In genomic region chr10:111990734-111991133, GRCh38 we compare ENCODE assay signal across 20 cellular contexts.
DNase-seq lines count a peak whose midpoint lies in the region; ATAC-seq and TF ChIP-seq lines count a peak whose summit lies in the region.
"Had no signal": no experiment of that assay in that cellular context is flagged by ENCODE, and none has a peak within 500 bp of the region (broad histone marks: within the 10 kb centered on the region; RNA-seq: fewer than 3 reads in every experiment).

No MANE protein-coding gene starts in this region.

- peaks cover 12% of the 10 kb centered on the region for H3K27me3 Mint-ChIP-seq in nephron (ENCODE audit: low read depth)

- H3K36me3 Mint-ChIP-seq in nephron (ENCODE audit: low read depth), result no peaks in the 10 kb centered on the region
- H3K36me3 Mint-ChIP-seq in stimulated activated effector memory CD8-positive, alpha-beta T cell treated with anti-CD3 and anti-CD28 coated beads, Interleukin-12 subunit alpha, Interleukin-12 subunit beta, amount 100 ng/mL, for 72 hours, result no peaks in the 10 kb centered on the region
- H3K36me3 Mint-ChIP-seq: activated naive CD8-positive, alpha-beta T cell treated with anti-CD3 and anti-CD28 coated beads for 36 hours; CD14-positive monocyte had no signal

- peaks cover 7% of the 10 kb centered on the region for H3K9me3 Mint-ChIP-seq in nephron
- H3K9me3 Mint-ChIP-seq in stimulated activated effector memory CD8-positive, alpha-beta T cell treated with anti-CD3 and anti-CD28 coated beads, Interleukin-12 subunit alpha, Interleukin-12 subunit beta, amount 100 ng/mL, for 72 hours, result no peaks in the 10 kb centered on the region
- H3K9me3 Mint-ChIP-seq: activated naive CD8-positive, alpha-beta T cell treated with anti-CD3 and anti-CD28 coated beads for 36 hours; activated T-cell treated with anti-CD3 and anti-CD28 coated beads, Interleukin-2, amount 50 U/mL, for 4 hours had no signal

- ATAC-seq in stimulated activated effector memory CD8-positive, alpha-beta T cell treated with anti-CD3 and anti-CD28 coated beads, Interleukin-12 subunit alpha, Interleukin-12 subunit beta, amount 100 ng/mL, for 72 hours, result no peak
- ATAC-seq in GM19467 (IDR thresholded peaks at IDR 0.05; ENCODE audit: unreplicated experiment), result no peak
- ATAC-seq: activated T-cell treated with anti-CD3 and anti-CD28 coated beads, Interleukin-2, amount 50 U/mL, for 4 hours; gastrocnemius medialis had no signal

- H3K27ac Mint-ChIP-seq in nephron, result no peak overlapping the region
- H3K27ac Mint-ChIP-seq in stimulated activated effector memory CD8-positive, alpha-beta T cell treated with anti-CD3 and anti-CD28 coated beads, Interleukin-12 subunit alpha, Interleukin-12 subunit beta, amount 100 ng/mL, for 72 hours, result no peak overlapping the region
- H3K27ac Mint-ChIP-seq: activated naive CD8-positive, alpha-beta T cell treated with anti-CD3 and anti-CD28 coated beads for 36 hours; CD14-positive monocyte had no signal

- DNase-seq in HuH-7 (ENCODE audit: low spot score) (peak; percentile 19), cerebellum (ENCODE audit: low spot score) (peak; percentile 33)
- DNase-seq in stimulated activated effector memory CD8-positive, alpha-beta T cell treated with anti-CD3 and anti-CD28 coated beads, Interleukin-12 subunit alpha, Interleukin-12 subunit beta, amount 100 ng/mL, for 72 hours (ENCODE audit: low spot score in 2 of 2), result no peak
- no peak for DNase-seq in activated CD4-positive, alpha-beta T cell treated with anti-CD3 and anti-CD28 coated beads, Interleukin-2, amount 50 U/mL, for 4 hours
- DNase-seq: activated CD4-positive, alpha-beta T cell treated with anti-CD3 and anti-CD28 coated beads, Interleukin-2, amount 50 U/mL, for 1 hour; activated naive CD8-positive, alpha-beta T cell treated with anti-CD3 and anti-CD28 coated beads for 36 hours; activated T-cell treated with anti-CD3 and anti-CD28 coated beads, Interleukin-2, amount 50 U/mL, for 4 hours; caudate nucleus; gastrocnemius medialis; HCEC 1CT; NCI-H1105 treated with DMSO at 0.1 percent for 48 hours; NK-92 treated with Interleukin-12 subunit alpha and Interleukin-12 subunit beta, amount 100 ng/mL, for 24 hours; SIG-M5; stimulated activated CD4-positive, alpha-beta T cell treated with anti-CD3 and anti-CD28 coated beads, Interleukin-1b, Interleukin-23, amount 100 ng/mL, for 48 hours; substantia nigra had no signal

- H3K4me3 Mint-ChIP-seq in nephron, result no peak overlapping the region
- no peak overlapping the region for H3K4me3 Mint-ChIP-seq in stimulated activated effector memory CD8-positive, alpha-beta T cell treated with anti-CD3 and anti-CD28 coated beads, Interleukin-12 subunit alpha, Interleukin-12 subunit beta, amount 100 ng/mL, for 72 hours
- H3K4me3 Mint-ChIP-seq: activated naive CD8-positive, alpha-beta T cell treated with anti-CD3 and anti-CD28 coated beads for 36 hours; activated T-cell treated with anti-CD3 and anti-CD28 coated beads, Interleukin-2, amount 50 U/mL, for 4 hours; CD14-positive monocyte had no signal

- no peak overlapping the region for H3K27ac ChIP-seq in C4-2B
- H3K27ac ChIP-seq: gastrocnemius medialis, right atrium auricular region had no signal

- no peaks in the 10 kb centered on the region for H3K4me1 Mint-ChIP-seq in nephron
- no peaks in the 10 kb centered on the region for H3K4me1 Mint-ChIP-seq in stimulated activated effector memory CD8-positive, alpha-beta T cell treated with anti-CD3 and anti-CD28 coated beads, Interleukin-12 subunit alpha, Interleukin-12 subunit beta, amount 100 ng/mL, for 72 hours
- H3K4me1 Mint-ChIP-seq: activated naive CD8-positive, alpha-beta T cell treated with anti-CD3 and anti-CD28 coated beads for 36 hours; CD14-positive monocyte had no signal

- TF ChIP-seq CTCF in C4-2B (conservative IDR thresholded peaks at IDR 0.05) (peak; percentile 72), nephron (IDR thresholded peaks at IDR 0.05; ENCODE audit: unreplicated experiment in 3 of 3) (peak; percentile 17 to 37 (median 19))

Comparison
In these comparisons a context has a peak if more than half of its experiments do, and no peak if none do; other contexts are left out.
1. DNase-seq: peak in HuH-7 (single experiment) and cerebellum (single experiment); none in stimulated activated effector memory CD8-positive, alpha-beta T cell treated with anti-CD3 and anti-CD28 coated beads, Interleukin-12 subunit alpha, Interleukin-12 subunit beta, amount 100 ng/mL, for 72 hours (0 of 2) and activated CD4-positive, alpha-beta T cell treated with anti-CD3 and anti-CD28 coated beads, Interleukin-2, amount 50 U/mL, for 4 hours (0 of 2).